ENCODE assay signal across 27 cellular contexts in genomic region chr17:40738553-40738952, GRCh38. TPM values are rescaled to one million over a fixed set of nuclear protein-coding genes. Genes with fewer than 3 reads are reported as not detected.
"Had no signal": no experiment of that assay in that cellular context is flagged by ENCODE, and none has a peak within 500 bp of the region (broad histone marks: within the 10 kb centered on the region; RNA-seq: fewer than 3 reads in every experiment).

No MANE protein-coding gene starts in this region.

- H3K4me1 ChIP-seq: left lung, lower lobe of right lung, pancreas, prostate gland, sigmoid colon, spleen, tibial artery, uterus had no signal

- H3K4me3 ChIP-seq: left lung, lower lobe of right lung, pancreas, prostate gland, sigmoid colon, spleen, suprapubic skin, thoracic aorta, tibial artery, uterus had no signal

- DNase-seq: immature natural killer cell; kidney; left colon; left lung; lower lobe of right lung; mammary epithelial cell; mesenchymal stem cell; naive thymus-derived CD8-positive, alpha-beta T cell; nucleus accumbens; pancreas; posterior cingulate gyrus; retina; right cardiac atrium; sigmoid colon; small intestine; spleen; stimulated activated CD4-positive, alpha-beta T cell treated with anti-CD3 and anti-CD28 coated beads, Interleukin-4, amount 100 ng/mL, for 24 hours; stimulated activated naive CD4-positive, alpha-beta T cell; tibial artery; trophoblast cell; uterus had no signal

- FAIRE-seq: islet of Langerhans, kidney, pancreas, small intestine had no signal

- H3K36me3 ChIP-seq: left lung, lower lobe of right lung, pancreas, prostate gland, sigmoid colon, spleen, suprapubic skin, thoracic aorta, tibial artery, uterus had no signal

- H3K27me3 ChIP-seq: pancreas, sigmoid colon, uterus had no signal

- H3K27ac ChIP-seq: left lung, lower lobe of right lung, pancreas, prostate gland, sigmoid colon, spleen, suprapubic skin, thoracic aorta, tibial artery, uterus had no signal

- H3K9me3 ChIP-seq: lower lobe of right lung, pancreas, prostate gland, suprapubic skin had no signal

- ATAC-seq: left colon; left lung; lower lobe of right lung; naive thymus-derived CD8-positive, alpha-beta T cell; pancreas; right cardiac atrium; stimulated activated effector memory CD8-positive, alpha-beta T cell treated with anti-CD3 and anti-CD28 coated beads, Interleukin-12 subunit alpha, Interleukin-12 subunit beta, amount 100 ng/mL, for 72 hours had no signal

RNA-seq across cellular contexts. Expression of gene KRT25, which starts 16.6 kb away (rescaled TPM):
- polyA plus RNA-seq: immature natural killer cell; liver; mammary epithelial cell; naive thymus-derived CD8-positive, alpha-beta T cell; pancreas; right cardiac atrium; sigmoid colon; small intestine; spleen had no signal

RNA-seq across cellular contexts. Expression of gene KRT26, which starts 33.4 kb away (rescaled TPM):
- polyA plus RNA-seq: immature natural killer cell; liver; mammary epithelial cell; naive thymus-derived CD8-positive, alpha-beta T cell; pancreas; right cardiac atrium; sigmoid colon; small intestine; spleen had no signal

RNA-seq across cellular contexts. Expression of gene KRT24, which starts 35.0 kb away (rescaled TPM):
- polyA plus RNA-seq: immature natural killer cell; liver; mammary epithelial cell; naive thymus-derived CD8-positive, alpha-beta T cell had no signal

RNA-seq across cellular contexts. Expression of gene KRT27, which starts 43.8 kb away (rescaled TPM):
- polyA plus RNA-seq: immature natural killer cell; liver; naive thymus-derived CD8-positive, alpha-beta T cell; pancreas had no signal
